Comparison of ENCODE assay signal across 10 cellular contexts in genomic region chr12:124428136-124428791, GRCh38.
A peak's percentile ranks its signal among the peaks of the same experiment; 100 is the strongest.
DNase-seq lines count a peak whose midpoint lies in the region; ATAC-seq and TF ChIP-seq lines count a peak whose summit lies in the region.
"Had no signal": no experiment of that assay in that cellular context is flagged by ENCODE, and none has a peak within 500 bp of the region (broad histone marks: within the 10 kb centered on the region; RNA-seq: fewer than 3 reads in every experiment).

No MANE protein-coding gene starts in this region.

- peak overlapping the region in 1 of 2 experiments; percentile 71 for H3K14ac ChIP-seq in mesenchymal stem cell (ENCODE audit: low read length in 2 of 2)

- ATAC-seq in central memory CD8-positive, alpha-beta T cell (replicated peaks; ENCODE audit: extremely low read depth, poor library complexity, severe bottlenecking), result no peak
- ATAC-seq in HG03342 (IDR thresholded peaks at IDR 0.05; ENCODE audit: unreplicated experiment), result no peak
- no peak for ATAC-seq in HG02973 (IDR thresholded peaks at IDR 0.05; ENCODE audit: unreplicated experiment)

- no peaks in the 10 kb centered on the region for H3K27me3 Mint-ChIP-seq in activated CD4-positive, alpha-beta memory T cell treated with anti-CD3 and anti-CD28 coated beads for 36 hours
- no peaks in the 10 kb centered on the region for H3K27me3 Mint-ChIP-seq in activated CD4-positive, alpha-beta memory T cell treated with anti-CD3 and anti-CD28 coated beads, Interleukin-2, amount 10 ng/mL, durations not matched to agents 7 days and 5 days
- no peaks in the 10 kb centered on the region for H3K27me3 Mint-ChIP-seq in central memory CD8-positive, alpha-beta T cell

- intact Hi-C loops in activated CD4-positive, alpha-beta memory T cell treated with anti-CD3 and anti-CD28 coated beads for 36 hours (cut with micrococcal nuclease), result no loop called here
- intact Hi-C loops in thyroid gland (cut with DNase I), result no loop called here

- no peak for TF ChIP-seq CTCF in thyroid gland (IDR thresholded peaks at IDR 0.05)

- WGBS in mesenchymal stem cell, result 6% methylated on average over 23 of the region's 23 CpGs
- WGBS in thyroid gland, 2 donors, result 76 to 78% methylated on average over 23 of the region's 23 CpGs

- peak overlapping the region; percentile 92 to 96 for H2BK12ac ChIP-seq in mesenchymal stem cell (ENCODE audit: low read length in 2 of 2)

- no peak overlapping the region for H3K4me3 Mint-ChIP-seq in activated CD4-positive, alpha-beta memory T cell treated with anti-CD3 and anti-CD28 coated beads for 36 hours
- H3K4me3 Mint-ChIP-seq in activated CD4-positive, alpha-beta memory T cell treated with anti-CD3 and anti-CD28 coated beads, Interleukin-2, amount 10 ng/mL, durations not matched to agents 7 days and 5 days, result no peak overlapping the region
- H3K4me3 Mint-ChIP-seq in central memory CD8-positive, alpha-beta T cell, result no peak overlapping the region

- peak overlapping the region in 1 of 2 experiments; percentile 65 for H3K23ac ChIP-seq in mesenchymal stem cell (ENCODE audit: low read length in 2 of 2)

- no peak overlapping the region for H2AK5ac ChIP-seq in mesenchymal stem cell (ENCODE audit: low read length, severe bottlenecking)

- H3K18ac ChIP-seq in mesenchymal stem cell (ENCODE audit: low read depth in 1 of 2, low read length in 2 of 2), result peak overlapping the region; percentile 88 to 96

- H3K36me3 ChIP-seq in mesenchymal stem cell (ENCODE audit: control insufficient read depth in 1 of 2, insufficient read depth in 2 of 2, low read depth in 1 of 2, low read length in 2 of 2) (peaks cover 53 to 84% of the 10 kb centered on the region in 2 experiments), thyroid gland (peaks cover 14 to 26% of the 10 kb centered on the region in 2 donors)

- H4K91ac ChIP-seq in mesenchymal stem cell (ENCODE audit: low read length), result peak overlapping the region; percentile 97

- no peak overlapping the region for H2BK5ac ChIP-seq in mesenchymal stem cell (ENCODE audit: low read depth, low read length, poor library complexity, severe bottlenecking)

- peak overlapping the region; percentile 93 for H2BK120ac ChIP-seq in mesenchymal stem cell (ENCODE audit: low read depth, low read length)

- H3K36me3 Mint-ChIP-seq in activated CD4-positive, alpha-beta memory T cell treated with anti-CD3 and anti-CD28 coated beads for 36 hours, result peaks cover 10% of the 10 kb centered on the region
- H3K36me3 Mint-ChIP-seq in activated CD4-positive, alpha-beta memory T cell treated with anti-CD3 and anti-CD28 coated beads, Interleukin-2, amount 10 ng/mL, durations not matched to agents 7 days and 5 days (ENCODE audit: low read depth), result peaks cover 40% of the 10 kb centered on the region
- peaks cover 20% of the 10 kb centered on the region for H3K36me3 Mint-ChIP-seq in central memory CD8-positive, alpha-beta T cell (ENCODE audit: insufficient read depth)

- H3K4me2 ChIP-seq in mesenchymal stem cell (ENCODE audit: low read length, poor library complexity, severe bottlenecking), result no peak overlapping the region

- no peak overlapping the region for H2AFZ ChIP-seq in mesenchymal stem cell (ENCODE audit: low read depth, low read length)

- peak overlapping the region; percentile 99 for H4K8ac ChIP-seq in mesenchymal stem cell (ENCODE audit: low read length)

- peaks cover 42% of the 10 kb centered on the region for H3K79me1 ChIP-seq in mesenchymal stem cell (replicated peaks; ENCODE audit: low read length, poor library complexity, severe bottlenecking)

- H3K4me1 ChIP-seq in mesenchymal stem cell (ENCODE audit: control insufficient read depth, insufficient read depth, low read depth, low read length), result peaks cover 59% of the 10 kb centered on the region
- H3K4me1 ChIP-seq in thyroid gland, result peaks cover 10 to 35% of the 10 kb centered on the region in 2 donors

- H3K27me3 ChIP-seq in mesenchymal stem cell (ENCODE audit: control insufficient read depth in 1 of 2, insufficient read depth in 1 of 2, low read length in 2 of 2) (no peaks in the 10 kb centered on the region), thyroid gland (no peaks in the 10 kb centered on the region)

- peak overlapping the region; percentile 60 for H2BK15ac ChIP-seq in mesenchymal stem cell (ENCODE audit: low read depth, poor library complexity, severe bottlenecking)

- POLR2A ChIA-PET in activated CD4-positive, alpha-beta memory T cell treated with anti-CD3 and anti-CD28 coated beads for 36 hours (lab: Charles Lee), result no interaction called here
- POLR2A ChIA-PET in activated CD4-positive, alpha-beta memory T cell treated with anti-CD3 and anti-CD28 coated beads, Interleukin-2, amount 10 ng/mL, durations not matched to agents 7 days and 5 days (lab: Charles Lee), result no interaction called here

- no peak for TF ChIP-seq POLR2A in thyroid gland (IDR thresholded peaks at IDR 0.05)

- H3K9me3 Mint-ChIP-seq in activated CD4-positive, alpha-beta memory T cell treated with anti-CD3 and anti-CD28 coated beads for 36 hours, result peaks cover 5% of the 10 kb centered on the region
- peaks cover 9% of the 10 kb centered on the region for H3K9me3 Mint-ChIP-seq in activated CD4-positive, alpha-beta memory T cell treated with anti-CD3 and anti-CD28 coated beads, Interleukin-2, amount 10 ng/mL, durations not matched to agents 7 days and 5 days
- no peaks in the 10 kb centered on the region for H3K9me3 Mint-ChIP-seq in central memory CD8-positive, alpha-beta T cell

- H3K4me1 Mint-ChIP-seq in activated CD4-positive, alpha-beta memory T cell treated with anti-CD3 and anti-CD28 coated beads for 36 hours (ENCODE audit: low read depth), result no peaks in the 10 kb centered on the region
- peaks cover 4% of the 10 kb centered on the region for H3K4me1 Mint-ChIP-seq in activated CD4-positive, alpha-beta memory T cell treated with anti-CD3 and anti-CD28 coated beads, Interleukin-2, amount 10 ng/mL, durations not matched to agents 7 days and 5 days
- peaks cover 36% of the 10 kb centered on the region for H3K4me1 Mint-ChIP-seq in central memory CD8-positive, alpha-beta T cell

- H3K4me3 ChIP-seq in mesenchymal stem cell (ENCODE audit: insufficient read depth in 1 of 2, low read depth in 1 of 2, low read length in 2 of 2) (no peak overlapping the region), thyroid gland (replicated peaks in 1 of 3) (no peak overlapping the region)

- peak overlapping the region; percentile 45 for H3K9ac ChIP-seq in mesenchymal stem cell (ENCODE audit: low read length)

- no peak overlapping the region for H3K27ac Mint-ChIP-seq in activated CD4-positive, alpha-beta memory T cell treated with anti-CD3 and anti-CD28 coated beads for 36 hours
- H3K27ac Mint-ChIP-seq in activated CD4-positive, alpha-beta memory T cell treated with anti-CD3 and anti-CD28 coated beads, Interleukin-2, amount 10 ng/mL, durations not matched to agents 7 days and 5 days, result no peak overlapping the region
- H3K27ac Mint-ChIP-seq in central memory CD8-positive, alpha-beta T cell (ENCODE audit: low read depth), result peak overlapping the region; percentile 86

- peak overlapping the region; percentile 32 for H3K27ac ChIP-seq in mesenchymal stem cell (ENCODE audit: low read length, poor library complexity, severe bottlenecking)
- H3K27ac ChIP-seq in thyroid gland, result peak overlapping the region in 2 of 3 donors; percentile 14 to 46
- H3K27ac ChIP-seq: HL-60 had no signal

- CTCF ChIA-PET in activated CD4-positive, alpha-beta memory T cell treated with anti-CD3 and anti-CD28 coated beads for 36 hours (lab: Charles Lee), result no interaction called here
- CTCF ChIA-PET in activated CD4-positive, alpha-beta memory T cell treated with anti-CD3 and anti-CD28 coated beads, Interleukin-2, amount 10 ng/mL, durations not matched to agents 7 days and 5 days (lab: Charles Lee), result no interaction called here

- DNase-seq in activated CD4-positive, alpha-beta memory T cell treated with anti-CD3 and anti-CD28 coated beads for 36 hours, result peak; percentile 10
- DNase-seq in activated CD4-positive, alpha-beta memory T cell treated with anti-CD3 and anti-CD28 coated beads, Interleukin-2, amount 10 ng/mL, durations not matched to agents 7 days and 5 days, result no peak
- DNase-seq in central memory CD8-positive, alpha-beta T cell (ENCODE audit: low spot score in 2 of 2), result no peak
- DNase-seq in mesenchymal stem cell, result peak; percentile 97
- DNase-seq in thyroid gland, result no peak
- no peak for DNase-seq in germinal center (ENCODE audit: low spot score)
- DNase-seq: activated gamma-delta T cell had no signal

- H3K4ac ChIP-seq in mesenchymal stem cell (ENCODE audit: low read depth in 1 of 2, low read length in 2 of 2), result peak overlapping the region; percentile 87 to 95

- H3K9me3 ChIP-seq in mesenchymal stem cell (ENCODE audit: control insufficient read depth, low read length) (no peaks in the 10 kb centered on the region), thyroid gland (no peaks in the 10 kb centered on the region)

Comparison
In these comparisons a context has a peak if more than half of its experiments do, and no peak if none do; other contexts are left out.
1. DNase-seq: peak in activated CD4-positive, alpha-beta memory T cell treated with anti-CD3 and anti-CD28 coated beads for 36 hours (single experiment) and mesenchymal stem cell (single experiment); none in activated CD4-positive, alpha-beta memory T cell treated with anti-CD3 and anti-CD28 coated beads, Interleukin-2, amount 10 ng/mL, durations not matched to agents 7 days and 5 days (single experiment), central memory CD8-positive, alpha-beta T cell (0 of 2), thyroid gland (0 of 2) and germinal center (single experiment).